In the genomic region with DNA sequence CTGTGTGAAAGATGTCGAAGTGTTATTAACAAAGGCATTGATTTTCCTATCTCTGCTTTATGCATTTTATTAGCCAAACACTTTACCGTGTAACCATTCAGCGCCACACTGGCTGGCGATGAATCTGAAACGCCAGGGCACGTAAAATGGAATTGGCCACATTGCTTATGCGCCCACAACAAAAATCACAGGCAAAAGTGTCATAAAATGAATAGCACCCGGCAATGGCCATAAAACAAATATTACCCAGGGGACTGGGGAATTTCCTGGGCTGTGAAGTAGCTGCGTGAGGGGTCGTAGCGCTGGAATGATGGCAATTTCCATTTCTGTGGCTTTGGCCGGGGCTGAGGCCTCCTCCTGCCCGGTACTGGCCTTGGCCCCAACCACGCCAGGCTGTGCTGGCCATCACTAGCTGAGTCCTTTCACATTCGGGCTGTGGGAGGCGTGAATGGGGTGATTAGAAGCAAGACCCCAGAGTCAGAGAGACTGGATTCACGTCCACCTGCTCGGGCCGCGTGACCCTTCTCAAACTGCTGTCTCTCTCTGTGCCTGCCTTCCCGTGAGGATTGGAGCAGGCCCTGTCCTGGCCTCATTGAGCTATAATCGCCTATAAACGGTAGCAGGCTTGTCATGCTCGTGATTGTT, we compare ENCODE assay signal across 20 cellular contexts.
"Had no signal": no experiment of that assay in that cellular context is flagged by ENCODE, and none has a peak within 500 bp of the region (broad histone marks: within the 10 kb centered on the region; RNA-seq: fewer than 3 reads in every experiment).

No MANE protein-coding gene starts in this region.

- H3K27me3 ChIP-seq: body of pancreas had no signal

- H2AFZ ChIP-seq: parathyroid adenoma had no signal

- H3K9me3 ChIP-seq: body of pancreas, neutrophil had no signal

- H3K36me3 ChIP-seq: neutrophil had no signal

- H3K4me3 ChIP-seq: body of pancreas had no signal

- H3K27ac ChIP-seq: body of pancreas, epithelial cell of prostate, foreskin keratinocyte, neutrophil, parathyroid adenoma had no signal

- H3K9ac ChIP-seq: parathyroid adenoma had no signal

- DNase-seq: activated CD4-positive, alpha-beta T cell treated with anti-CD3 and anti-CD28 coated beads, Interleukin-2, amount 50 U/mL, for 4 hours; activated naive CD4-positive, alpha-beta T cell; activated naive CD8-positive, alpha-beta T cell treated with anti-CD3 and anti-CD28 coated beads for 36 hours; amniotic stem cell; body of pancreas; caudate nucleus; endodermal cell; foreskin keratinocyte; hippocampal formation; islet precursor cell; naive B cell; stimulated activated CD4-positive, alpha-beta T cell treated with anti-CD3 and anti-CD28 coated beads, Interleukin-1b, Interleukin-23, amount 100 ng/mL, for 48 hours; stimulated activated CD8-positive, alpha-beta memory T cell treated with anti-CD3 and anti-CD28 coated beads, Interleukin-4, amount 100 ng/mL, for 48 hours; stimulated activated naive CD4-positive, alpha-beta T cell; SW 1271; T-helper 2 cell had no signal

- H3K4me1 ChIP-seq: body of pancreas, foreskin keratinocyte, parathyroid adenoma had no signal

- ATAC-seq: body of pancreas, foreskin keratinocyte, sciatic nerve had no signal
